Comparison of ENCODE assay signal across 8 cellular contexts in the genomic region with DNA sequence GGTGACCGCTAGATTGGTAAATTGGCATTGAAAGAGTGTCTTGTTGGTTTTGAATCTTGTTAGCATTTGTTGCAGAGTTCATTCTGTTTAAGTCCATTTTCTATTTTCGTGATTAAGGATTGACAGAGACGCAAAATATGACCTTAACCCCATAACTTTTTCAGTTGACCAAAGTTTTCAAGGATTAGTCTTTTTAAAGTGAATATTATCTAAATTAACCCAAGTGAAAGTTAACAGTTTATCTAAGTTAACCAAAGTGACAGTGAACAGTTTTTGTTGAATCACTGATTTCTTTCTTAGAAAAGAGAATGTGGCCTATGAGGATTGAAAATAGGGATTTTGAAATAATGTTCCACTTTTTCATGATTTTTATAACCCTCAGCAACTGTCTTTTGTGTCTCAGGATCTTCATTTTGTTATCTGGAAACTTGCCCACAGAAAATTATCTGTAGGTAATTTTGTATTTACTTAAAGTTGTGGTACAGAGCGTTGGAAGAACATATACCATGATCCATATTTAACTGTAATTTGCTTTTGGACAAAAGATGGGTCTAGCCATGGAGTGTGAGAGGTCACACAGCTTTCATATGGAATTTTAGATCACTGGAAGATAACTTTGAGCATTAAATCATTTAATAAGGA. TPM values are rescaled to one million over a fixed set of nuclear protein-coding genes. Genes with fewer than 3 reads are reported as not detected.
A peak's percentile ranks its signal among the peaks of the same experiment; 100 is the strongest.
DNase-seq lines count a peak whose midpoint lies in the region; ATAC-seq, FAIRE-seq and TF ChIP-seq lines count a peak whose summit lies in the region.

No MANE protein-coding gene starts in this region.

- H3K27ac ChIP-seq in naive thymus-derived CD4-positive, alpha-beta T cell (ENCODE audit: low read depth, low read length), result peak overlapping the region; percentile 73

- CTCF ChIA-PET in naive thymus-derived CD4-positive, alpha-beta T cell (lab: Charles Lee), result interaction anchor here (1.5 kb wide), 1 partner anchor 19 kb away, joined by 5 read pairs; no protein-coding TSS in a partner anchor

- intact Hi-C loops in naive thymus-derived CD4-positive, alpha-beta T cell (cut with micrococcal nuclease), result loop anchor here (1.0 to 2.0 kb wide), 4 partner anchors 15 to 1351 kb away; no protein-coding TSS in a partner anchor

- FAIRE-seq in colon (lab: Jason Lieb, UNC), result peak; percentile 47

- H3K4me1 Mint-ChIP-seq in IgD-negative memory B cell, result peaks cover 23 to 41% (median 27%) of the 10 kb centered on the region in 3 donors
- H3K4me1 Mint-ChIP-seq in naive thymus-derived CD4-positive, alpha-beta T cell, result peaks cover 23 to 47% (median 37%) of the 10 kb centered on the region in 7 donors

- peaks cover 0 to 14% (median 13%) of the 10 kb centered on the region in 3 experiments for H3K36me3 ChIP-seq in naive thymus-derived CD4-positive, alpha-beta T cell (ENCODE audit: control insufficient read depth in 2 of 3, insufficient read depth in 3 of 3, low read length in 3 of 3)

- no peak for ATAC-seq in naive thymus-derived CD4-positive, alpha-beta T cell
- ATAC-seq in HG02981 (IDR thresholded peaks at IDR 0.05; ENCODE audit: unreplicated experiment) (no peak), GM21717 (IDR thresholded peaks at IDR 0.05; ENCODE audit: unreplicated experiment) (no peak)

- peak overlapping the region; percentile 86 for H3K4me3 ChIP-seq in AG10803 (ENCODE audit: low read length)
- H3K4me3 ChIP-seq in naive thymus-derived CD4-positive, alpha-beta T cell (ENCODE audit: low read length), result peak overlapping the region; percentile 52

- peak overlapping the region; percentile 92 to 98 (median 96) for H3K4me3 Mint-ChIP-seq in IgD-negative memory B cell
- H3K4me3 Mint-ChIP-seq in naive thymus-derived CD4-positive, alpha-beta T cell, result peak overlapping the region; percentile 86 to 95 (median 90)

- DNase-seq in AG10803 (ENCODE audit: low read depth), result no peak
- DNase-seq in naive thymus-derived CD4-positive, alpha-beta T cell, result no peak
- DNase-seq in DMS79 (lab: John Stamatoyannopoulos, UW), result no peak
- no peak for DNase-seq in inferior parietal cortex (ENCODE audit: extremely low spot score)

- no peaks in the 10 kb centered on the region for H3K9me3 Mint-ChIP-seq in IgD-negative memory B cell
- no peaks in the 10 kb centered on the region for H3K9me3 Mint-ChIP-seq in naive thymus-derived CD4-positive, alpha-beta T cell

- H3K27ac Mint-ChIP-seq in IgD-negative memory B cell, result peak overlapping the region; percentile 72 to 100 (median 76)
- H3K27ac Mint-ChIP-seq in naive thymus-derived CD4-positive, alpha-beta T cell, result peak overlapping the region; percentile 37 to 93 (median 84)

- peaks cover 7 to 10% of the 10 kb centered on the region in 2 donors for H3K4me1 ChIP-seq in naive thymus-derived CD4-positive, alpha-beta T cell (ENCODE audit: control insufficient read depth in 2 of 2, insufficient read depth in 2 of 2, low read length in 2 of 2)

- TF ChIP-seq CTCF in AG10803 (conservative IDR thresholded peaks at IDR 0.05; ENCODE audit: low read length), result no peak

- no peaks in the 10 kb centered on the region for H3K27me3 Mint-ChIP-seq in IgD-negative memory B cell
- H3K27me3 Mint-ChIP-seq in naive thymus-derived CD4-positive, alpha-beta T cell, result no peaks in the 10 kb centered on the region

- POLR2A ChIA-PET in naive thymus-derived CD4-positive, alpha-beta T cell (lab: Charles Lee), result interaction anchor here (0.8 kb wide), 1 partner anchor 650 kb away, joined by 3 read pairs; no protein-coding TSS in a partner anchor

- H3K27me3 ChIP-seq in naive thymus-derived CD4-positive, alpha-beta T cell (ENCODE audit: control insufficient read depth in 2 of 2, insufficient read depth in 2 of 2, low read length in 2 of 2), result no peaks in the 10 kb centered on the region

- no peaks in the 10 kb centered on the region for H3K9me3 ChIP-seq in naive thymus-derived CD4-positive, alpha-beta T cell (ENCODE audit: control insufficient read depth in 2 of 3, low read length in 3 of 3)

- peaks cover 3% of the 10 kb centered on the region for H3K36me3 Mint-ChIP-seq in IgD-negative memory B cell
- H3K36me3 Mint-ChIP-seq in naive thymus-derived CD4-positive, alpha-beta T cell, result peaks cover 4 to 20% (median 8%) of the 10 kb centered on the region in 5 donors

RNA-seq across cellular contexts. Expression of gene CPEB2, which starts 3.3 kb away (rescaled TPM):
- 1.5 TPM for polyA plus RNA-seq in IgD-negative memory B cell
- 10 to 100 TPM; 11.1 to 21.7 (median 14.9) TPM for total RNA-seq in naive thymus-derived CD4-positive, alpha-beta T cell
- polyA plus RNA-seq in naive thymus-derived CD4-positive, alpha-beta T cell, result under 1 TPM; 0.82 to 0.84 TPM
